In genomic region chr4:41963105-41963504, GRCh38 we compare ENCODE assay signal across 8 cellular contexts. TPM values are rescaled to one million over a fixed set of nuclear protein-coding genes. Genes with fewer than 3 reads are reported as not detected.
DNase-seq lines count a peak whose midpoint lies in the region; ATAC-seq, FAIRE-seq and TF ChIP-seq lines count a peak whose summit lies in the region.

No MANE protein-coding gene starts in this region.

- no peak for DNase-seq in keratinocyte (ENCODE audit: low read depth, low spot score)
- no peak for DNase-seq in activated T-helper 2 cell treated with anti-CD3 and anti-CD28 coated beads, Interferon-gamma antibody, Interleukin-2, Interleukin-4, amounts not matched to agents 10 μg/mL and 5 μg/mL and 100 μg/mL, durations not matched to agents 14 hours and 24 hours and 36 hours (ENCODE audit: low spot score)

- peak; percentile 66 for TF ChIP-seq CTCF in C4-2B (conservative IDR thresholded peaks at IDR 0.05)
- peak; percentile 25 for TF ChIP-seq CTCF in GM12873 (IDR thresholded peaks at IDR 0.05; ENCODE audit: insufficient read depth, low read depth, low read length, missing control alignments)
- TF ChIP-seq CTCF in SU-DHL-6 (IDR thresholded peaks at IDR 0.05; ENCODE audit: insufficient read depth, low read length, poor library complexity, severe bottlenecking), result peak; percentile 56
- TF ChIP-seq CTCF in keratinocyte (optimal IDR thresholded peaks at IDR 0.05 in 1 of 3, IDR thresholded peaks at IDR 0.05 in 1 of 3, conservative IDR thresholded peaks at IDR 0.05 in 1 of 3; ENCODE audit: extremely low read depth in 1 of 3, insufficient read depth in 2 of 3, low read length in 3 of 3), result peak in 1 of 3 experiments; percentile 33

- no peak overlapping the region for H3K4me3 Mint-ChIP-seq in activated T-helper 2 cell treated with anti-CD3 and anti-CD28 coated beads, Interferon-gamma antibody, Interleukin-2, Interleukin-4, amounts not matched to agents 10 μg/mL and 5 μg/mL and 100 μg/mL, durations not matched to agents 14 hours and 24 hours and 36 hours (ENCODE audit: low read depth)

- no peak overlapping the region for H3K4me2 ChIP-seq in SU-DHL-6 (ENCODE audit: low read depth, low read length, poor library complexity, severe bottlenecking)
- H3K4me2 ChIP-seq in keratinocyte (ENCODE audit: control insufficient read depth, extremely low read depth, insufficient read depth, low read depth, low read length), result no peak overlapping the region

- peaks cover 29% of the 10 kb centered on the region for H3F3A ChIP-seq in SU-DHL-6 (ENCODE audit: insufficient read depth)

- ATAC-seq in GM21515 (IDR thresholded peaks at IDR 0.05; ENCODE audit: unreplicated experiment) (no peak), GM21528 (IDR thresholded peaks at IDR 0.05; ENCODE audit: low FRiP score, unreplicated experiment) (no peak), GM18907 (IDR thresholded peaks at IDR 0.05; ENCODE audit: unreplicated experiment) (no peak)

- H4K20me1 ChIP-seq in SU-DHL-6 (ENCODE audit: low read depth, low read length), result no peaks in the 10 kb centered on the region
- no peaks in the 10 kb centered on the region for H4K20me1 ChIP-seq in keratinocyte (ENCODE audit: control insufficient read depth, extremely low read depth, insufficient read depth, low read length)

- no peak overlapping the region for H2AFZ ChIP-seq in SU-DHL-6 (ENCODE audit: low read depth, low read length, severe bottlenecking)
- no peak overlapping the region for H2AFZ ChIP-seq in keratinocyte (ENCODE audit: control insufficient read depth, low read length)

- H3K9me3 Mint-ChIP-seq in activated T-helper 2 cell treated with anti-CD3 and anti-CD28 coated beads, Interferon-gamma antibody, Interleukin-2, Interleukin-4, amounts not matched to agents 10 μg/mL and 5 μg/mL and 100 μg/mL, durations not matched to agents 14 hours and 24 hours and 36 hours, result peaks cover 6% of the 10 kb centered on the region

- H3K4me1 ChIP-seq in keratinocyte (ENCODE audit: control insufficient read depth, extremely low read depth, insufficient read depth, low read length), result no peaks in the 10 kb centered on the region

- H3K4me3 ChIP-seq in SU-DHL-6 (ENCODE audit: insufficient read depth, low read length, poor library complexity, severe bottlenecking) (no peak overlapping the region), keratinocyte (ENCODE audit: control insufficient read depth in 2 of 3, extremely low read depth in 1 of 3, insufficient read depth in 2 of 3, low read depth in 1 of 3, low read length in 3 of 3) (no peak overlapping the region)

- dilution Hi-C loops in keratinocyte (cut with MboI; ENCODE audit: extremely low pct_ligation_motif_present, low sequenced_read_pairs), result no loop called here

- no peaks in the 10 kb centered on the region for H3K9me2 ChIP-seq in SU-DHL-6 (replicated peaks; ENCODE audit: insufficient read depth, low read length)

- H3K36me3 Mint-ChIP-seq in activated T-helper 2 cell treated with anti-CD3 and anti-CD28 coated beads, Interferon-gamma antibody, Interleukin-2, Interleukin-4, amounts not matched to agents 10 μg/mL and 5 μg/mL and 100 μg/mL, durations not matched to agents 14 hours and 24 hours and 36 hours (ENCODE audit: low read depth), result peaks cover 1% of the 10 kb centered on the region

- no peaks in the 10 kb centered on the region for H3K4me1 Mint-ChIP-seq in activated T-helper 2 cell treated with anti-CD3 and anti-CD28 coated beads, Interferon-gamma antibody, Interleukin-2, Interleukin-4, amounts not matched to agents 10 μg/mL and 5 μg/mL and 100 μg/mL, durations not matched to agents 14 hours and 24 hours and 36 hours (ENCODE audit: low read depth)

- H3K36me3 ChIP-seq in SU-DHL-6 (ENCODE audit: low read length) (no peaks in the 10 kb centered on the region), keratinocyte (ENCODE audit: control insufficient read depth in 2 of 2, extremely low read depth in 1 of 2, insufficient read depth in 2 of 2, low read length in 2 of 2) (no peaks in the 10 kb centered on the region)

- H3K27me3 ChIP-seq in SU-DHL-6 (ENCODE audit: low read length) (no peaks in the 10 kb centered on the region), keratinocyte (ENCODE audit: control insufficient read depth, extremely low read depth, insufficient read depth, low read length) (no peaks in the 10 kb centered on the region)

- H3K27me3 Mint-ChIP-seq in activated T-helper 2 cell treated with anti-CD3 and anti-CD28 coated beads, Interferon-gamma antibody, Interleukin-2, Interleukin-4, amounts not matched to agents 10 μg/mL and 5 μg/mL and 100 μg/mL, durations not matched to agents 14 hours and 24 hours and 36 hours (ENCODE audit: low read depth), result no peaks in the 10 kb centered on the region

- H3K27ac Mint-ChIP-seq in activated T-helper 2 cell treated with anti-CD3 and anti-CD28 coated beads, Interferon-gamma antibody, Interleukin-2, Interleukin-4, amounts not matched to agents 10 μg/mL and 5 μg/mL and 100 μg/mL, durations not matched to agents 14 hours and 24 hours and 36 hours, result no peak overlapping the region

- H3K9ac ChIP-seq in SU-DHL-6 (ENCODE audit: low read length), result no peak overlapping the region
- no peak overlapping the region for H3K9ac ChIP-seq in keratinocyte (ENCODE audit: control insufficient read depth, extremely low read depth, insufficient read depth, low read length)

- H3K27ac ChIP-seq in C4-2B (no peak overlapping the region), SU-DHL-6 (ENCODE audit: low read depth, low read length) (no peak overlapping the region), keratinocyte (ENCODE audit: control insufficient read depth, insufficient read depth, low read length) (no peak overlapping the region)

- H3K9me1 ChIP-seq in keratinocyte (ENCODE audit: control insufficient read depth, extremely low read depth, insufficient read depth, low read length), result no peaks in the 10 kb centered on the region

- no peaks in the 10 kb centered on the region for H3K9me3 ChIP-seq in SU-DHL-6 (ENCODE audit: insufficient read depth, low read length)
- no peaks in the 10 kb centered on the region for H3K9me3 ChIP-seq in keratinocyte (ENCODE audit: control insufficient read depth, low read depth, low read length)

- intact Hi-C loops in activated T-helper 2 cell treated with anti-CD3 and anti-CD28 coated beads, Interferon-gamma antibody, Interleukin-2, Interleukin-4, amounts not matched to agents 10 μg/mL and 5 μg/mL and 100 μg/mL, durations not matched to agents 14 hours and 24 hours and 36 hours (cut with micrococcal nuclease), result no loop called here

- H3K79me2 ChIP-seq in SU-DHL-6 (ENCODE audit: insufficient read depth, low read length), result no peaks in the 10 kb centered on the region
- no peaks in the 10 kb centered on the region for H3K79me2 ChIP-seq in keratinocyte (ENCODE audit: control insufficient read depth, insufficient read depth, low read length)

- FAIRE-seq in keratinocyte (lab: Jason Lieb, UNC), result peak; percentile 17

RNA-seq across cellular contexts. Expression of gene DCAF4L1, which starts 18.5 kb away (rescaled TPM):
- polyA plus RNA-seq in keratinocyte, result 0.16 to 0.75 TPM (median 0.46 TPM) in 3 replicates
- polyA plus RNA-seq in keratinocyte (2011; ENCODE audit: low read depth), result 0.97 TPM
- 0.03 and 0.07 TPM in 2 replicates for polyA plus RNA-seq in keratinocyte (2011; cell fraction: cytosol; rRNA removed)
- 3.0 and 3.3 TPM in 2 replicates for polyA plus RNA-seq in keratinocyte (2011; cell fraction: nucleus; rRNA removed)
- polyA plus RNA-seq in keratinocyte (2012; ENCODE audit: low replicate concordance), result 0.13 and 1.0 TPM in 2 replicates
- polyA minus RNA-seq in keratinocyte, result 0.07 to 1.1 TPM (median 0.92 TPM) in 3 replicates
- not detected for polyA minus RNA-seq in keratinocyte (2011; cell fraction: cytosol; rRNA and poly(A)+ RNA removed)
- 1.6 and 3.6 TPM in 2 replicates for polyA minus RNA-seq in keratinocyte (2011; cell fraction: nucleus; rRNA and poly(A)+ RNA removed)
- total RNA-seq in activated T-helper 2 cell treated with anti-CD3 and anti-CD28 coated beads, Interferon-gamma antibody, Interleukin-2, Interleukin-4, amounts not matched to agents 10 μg/mL and 5 μg/mL and 100 μg/mL, durations not matched to agents 14 hours and 24 hours and 36 hours, result 0.11 and 0.18 TPM in 2 replicates

RNA-seq across cellular contexts. Expression of gene SLC30A9, which starts 27.2 kb away (rescaled TPM):
- polyA plus RNA-seq in keratinocyte, result 29.3 to 53.0 TPM (median 41.4 TPM) in 3 replicates
- 77.9 TPM for polyA plus RNA-seq in keratinocyte (2011; ENCODE audit: low read depth)
- 30.6 and 52.2 TPM in 2 replicates for polyA plus RNA-seq in keratinocyte (2011; cell fraction: cytosol; rRNA removed)
- 22.9 and 26.2 TPM in 2 replicates for polyA plus RNA-seq in keratinocyte (2011; cell fraction: nucleus; rRNA removed)
- 22.6 and 29.0 TPM in 2 replicates for polyA plus RNA-seq in keratinocyte (2012; ENCODE audit: low replicate concordance)
- polyA minus RNA-seq in keratinocyte, result 13.8 to 81.9 TPM (median 42.0 TPM) in 3 replicates
- polyA minus RNA-seq in keratinocyte (2011; cell fraction: cytosol; rRNA and poly(A)+ RNA removed), result 84.8 TPM
- polyA minus RNA-seq in keratinocyte (2011; cell fraction: nucleus; rRNA and poly(A)+ RNA removed), result 30.7 and 44.1 TPM in 2 replicates
- 49.9 and 51.7 TPM in 2 replicates for total RNA-seq in activated T-helper 2 cell treated with anti-CD3 and anti-CD28 coated beads, Interferon-gamma antibody, Interleukin-2, Interleukin-4, amounts not matched to agents 10 μg/mL and 5 μg/mL and 100 μg/mL, durations not matched to agents 14 hours and 24 hours and 36 hours

RNA-seq across cellular contexts. Expression of gene TMEM33, which starts 27.9 kb away (rescaled TPM):
- polyA plus RNA-seq in keratinocyte, result 72.0 to 133 TPM (median 110 TPM) in 3 replicates
- polyA plus RNA-seq in keratinocyte (2011; ENCODE audit: low read depth), result 17.7 TPM
- 50.4 and 103 TPM in 2 replicates for polyA plus RNA-seq in keratinocyte (2011; cell fraction: cytosol; rRNA removed)
- polyA plus RNA-seq in keratinocyte (2011; cell fraction: nucleus; rRNA removed), result 134 and 136 TPM in 2 replicates
- 55.2 and 59.6 TPM in 2 replicates for polyA plus RNA-seq in keratinocyte (2012; ENCODE audit: low replicate concordance)
- polyA minus RNA-seq in keratinocyte, result 226 to 274 TPM (median 273 TPM) in 3 replicates
- 119 TPM for polyA minus RNA-seq in keratinocyte (2011; cell fraction: cytosol; rRNA and poly(A)+ RNA removed)
- 177 and 293 TPM in 2 replicates for polyA minus RNA-seq in keratinocyte (2011; cell fraction: nucleus; rRNA and poly(A)+ RNA removed)
- 76.7 and 84.0 TPM in 2 replicates for total RNA-seq in activated T-helper 2 cell treated with anti-CD3 and anti-CD28 coated beads, Interferon-gamma antibody, Interleukin-2, Interleukin-4, amounts not matched to agents 10 μg/mL and 5 μg/mL and 100 μg/mL, durations not matched to agents 14 hours and 24 hours and 36 hours
